In genomic region chr17:29585080-29585751, GRCh38 we compare ENCODE assay signal across 9 cellular contexts. TPM values are rescaled to one million over a fixed set of nuclear protein-coding genes. Genes with fewer than 3 reads are reported as not detected.
DNase-seq lines count a peak whose midpoint lies in the region; ATAC-seq, FAIRE-seq and TF ChIP-seq lines count a peak whose summit lies in the region.
"Had no signal": no experiment of that assay in that cellular context is flagged by ENCODE, and none has a peak within 500 bp of the region (broad histone marks: within the 10 kb centered on the region; RNA-seq: fewer than 3 reads in every experiment).

No MANE protein-coding gene starts in this region.

- H3K4me3 ChIP-seq in BJ (ENCODE audit: low read depth, low read length) (no peak overlapping the region), LNCaP clone FGC (ENCODE audit: low read depth, low read length) (no peak overlapping the region), bronchial epithelial cell (ENCODE audit: low read depth, low read length) (no peak overlapping the region), muscle layer of duodenum (ENCODE audit: low read depth in 1 of 2, low read length in 2 of 2) (peak overlapping the region in 1 of 2 donors; percentile 26)

- H3K27me3 ChIP-seq in BJ (ENCODE audit: control insufficient read depth, insufficient read depth, low read length), result no peaks in the 10 kb centered on the region
- H3K27me3 ChIP-seq in bronchial epithelial cell (ENCODE audit: control insufficient read depth, insufficient read depth, low read length), result no peaks in the 10 kb centered on the region
- H3K27me3 ChIP-seq in muscle layer of duodenum (ENCODE audit: low read depth, low read length), result no peaks in the 10 kb centered on the region

- TF ChIP-seq CTCF in BJ (IDR thresholded peaks at IDR 0.05; ENCODE audit: insufficient read depth, low read depth, low read length) (peak; percentile 42), LNCaP clone FGC (IDR thresholded peaks at IDR 0.05; ENCODE audit: control insufficient read depth, extremely low read depth, insufficient read depth) (0 out of 2 replicates have a peak, but pooled peaks have one; percentile 3), bronchial epithelial cell (IDR thresholded peaks at IDR 0.05; ENCODE audit: insufficient read depth, low read length, severe bottlenecking) (peak; percentile 42)

- peak; percentile 75 for FAIRE-seq in bronchial epithelial cell (lab: Jason Lieb, UNC)
- FAIRE-seq: GM12892 had no signal

- H3K9me3 ChIP-seq in muscle layer of duodenum (ENCODE audit: control insufficient read depth in 1 of 2, low read length in 2 of 2), result no peaks in the 10 kb centered on the region

- peaks cover 21 to 23% of the 10 kb centered on the region in 2 donors for H3K4me1 ChIP-seq in muscle layer of duodenum (ENCODE audit: control insufficient read depth in 1 of 2, insufficient read depth in 2 of 2, low read length in 2 of 2)

- ATAC-seq in HG02840 (IDR thresholded peaks at IDR 0.05; ENCODE audit: low FRiP score, unreplicated experiment) (no peak), HG03521 (IDR thresholded peaks at IDR 0.05; ENCODE audit: unreplicated experiment) (no peak)

- POLR2A ChIA-PET in BJ (lab: Charles Lee), result no interaction called here

- peak overlapping the region; percentile 45 for H3K27ac ChIP-seq in muscle layer of duodenum (ENCODE audit: low read length)

- H3K36me3 ChIP-seq in BJ (ENCODE audit: control insufficient read depth, insufficient read depth, low read length) (peaks cover 17% of the 10 kb centered on the region), bronchial epithelial cell (ENCODE audit: control insufficient read depth, insufficient read depth, low read length) (peaks cover 13% of the 10 kb centered on the region), muscle layer of duodenum (ENCODE audit: control insufficient read depth in 1 of 2, insufficient read depth in 2 of 2, low read length in 2 of 2) (peaks cover 8 to 15% of the 10 kb centered on the region in 2 donors)

- CTCF ChIA-PET in BJ (lab: Yijun Ruan, JAX), result interaction anchor here (1.0 to 1.7 kb wide), 4 partner anchors 9 to 33 kb away, joined by 3 to 6 read pairs (median 3); no protein-coding TSS in a partner anchor

- DNase-seq in BJ (ENCODE audit: low read depth) (no peak), LNCaP clone FGC (ENCODE audit: low read depth) (no peak), bronchial epithelial cell (ENCODE audit: low read depth) (no peak), SW480 (ENCODE audit: low spot score) (no peak)
- no peak for DNase-seq in effector CD8-positive, alpha-beta T cell (lab: John Stamatoyannopoulos, UW)

RNA-seq across cellular contexts. Expression of gene GIT1, which starts 4.2 kb away (rescaled TPM):
- 21.6 and 32.0 TPM in 2 replicates for polyA plus RNA-seq in BJ (2011; rRNA removed)
- polyA minus RNA-seq in BJ (2011; rRNA and poly(A)+ RNA removed), result 28.2 and 37.6 TPM in 2 replicates
- total RNA-seq in bronchial epithelial cell, result 16.3 and 17.4 TPM in 2 replicates

RNA-seq across cellular contexts. Expression of gene ANKRD13B, which starts 7.7 kb away (rescaled TPM):
- 1.9 and 3.1 TPM in 2 replicates for polyA plus RNA-seq in BJ (2011; rRNA removed)
- polyA minus RNA-seq in BJ (2011; rRNA and poly(A)+ RNA removed), result 2.9 and 3.7 TPM in 2 replicates
- total RNA-seq in bronchial epithelial cell, result 2.0 and 2.4 TPM in 2 replicates

RNA-seq across cellular contexts. Expression of gene TP53I13, which starts 16.7 kb away (rescaled TPM):
- 26.8 and 38.7 TPM in 2 replicates for polyA plus RNA-seq in BJ (2011; rRNA removed)
- polyA minus RNA-seq in BJ (2011; rRNA and poly(A)+ RNA removed), result 45.3 and 97.0 TPM in 2 replicates
- total RNA-seq in bronchial epithelial cell, result 25.3 and 30.1 TPM in 2 replicates

RNA-seq across cellular contexts. Expression of gene ABHD15, which starts 18.4 kb away (rescaled TPM):
- 5.2 and 5.8 TPM in 2 replicates for polyA plus RNA-seq in BJ (2011; rRNA removed)
- polyA minus RNA-seq in BJ (2011; rRNA and poly(A)+ RNA removed), result 4.6 and 7.3 TPM in 2 replicates
- 5.2 and 6.3 TPM in 2 replicates for total RNA-seq in bronchial epithelial cell

RNA-seq across cellular contexts. Expression of gene CORO6, which starts 37.5 kb away (rescaled TPM):
- 8.0 and 19.3 TPM in 2 replicates for polyA plus RNA-seq in BJ (2011; rRNA removed)
- polyA minus RNA-seq in BJ (2011; rRNA and poly(A)+ RNA removed), result 12.4 and 14.2 TPM in 2 replicates
- total RNA-seq in bronchial epithelial cell, result 0.79 and 1.0 TPM in 2 replicates
